In genomic region chr12:107443320-107444090, GRCh38 we compare ENCODE assay signal across 1 cellular context.
TF ChIP-seq lines count a peak whose summit lies in the region.

No MANE protein-coding gene starts in this region.

TF ChIP-seq in H1, 55 proteins besides CTCF, POLR2A, EP300 and RAD21 (continued from another document):
- TF ChIP-seq CTBP2 (IDR thresholded peaks at IDR 0.05; ENCODE audit: borderline replicate concordance, insufficient read depth, insufficient read length, low read length) = no peak
- TF ChIP-seq EZH2 (IDR thresholded peaks at IDR 0.05; ENCODE audit: low read depth, low read length, severe bottlenecking) = no peak
- TF ChIP-seq CHD1 (IDR thresholded peaks at IDR 0.05; ENCODE audit: low read depth, low read length) = no peak
- no peak for TF ChIP-seq CREB1 (IDR thresholded peaks at IDR 0.05)
